Comparison of ENCODE assay signal across 26 cellular contexts in genomic region chr3:111159391-111159790, GRCh38.
DNase-seq lines count a peak whose midpoint lies in the region; ATAC-seq and TF ChIP-seq lines count a peak whose summit lies in the region.
"Had no signal": no experiment of that assay in that cellular context is flagged by ENCODE, and none has a peak within 500 bp of the region (broad histone marks: within the 10 kb centered on the region; RNA-seq: fewer than 3 reads in every experiment).

No MANE protein-coding gene starts in this region.

- H3K4me3 Mint-ChIP-seq in activated naive CD8-positive, alpha-beta T cell treated with anti-CD3 and anti-CD28 coated beads for 36 hours = no peak overlapping the region
- H3K4me3 Mint-ChIP-seq: activated CD4-positive, alpha-beta T cell treated with anti-CD3 and anti-CD28 coated beads, Interleukin-2, amount 10 ng/mL, durations not matched to agents 24 days and 14 days; central memory CD8-positive, alpha-beta T cell; natural killer cell treated with Interleukin-12 subunit alpha and Interleukin-12 subunit beta and Interleukin-15 and Interleukin-18, amount 100 ng/mL, for 72 hours; T-helper 17 cell had no signal

- no peak overlapping the region for H3K56ac ChIP-seq in mesendoderm (ENCODE audit: low read length)

- H3K4me1 ChIP-seq in mammary epithelial cell (ENCODE audit: insufficient read depth, low read length) (no peaks in the 10 kb centered on the region), mesendoderm (ENCODE audit: control insufficient read depth, low read depth, low read length) (no peaks in the 10 kb centered on the region)
- H3K4me1 ChIP-seq: BLaER1 treated with 17β-estradiol and CSF1 and Interleukin-3, amounts not matched to agents 10 nM and 100 nM; stomach had no signal

- 92% methylated on average over 3 of the region's 3 CpGs for WGBS in mammary epithelial cell (ENCODE audit: low coverage, missing lambda C conversion rate)
- 100% methylated on average over 1 of the region's 3 CpGs for WGBS in mesendoderm (ENCODE audit: extremely low coverage, insufficient coverage, low lambda C conversion rate)

- H3K23ac ChIP-seq in mesendoderm (ENCODE audit: low read length) = no peak overlapping the region

- BruUV-seq in mammary epithelial cell (replicated peaks; lab: Mats Ljungman, UMichigan) = no TSS peak

- H3K9me3 ChIP-seq in mammary epithelial cell (replicated peaks; ENCODE audit: insufficient read depth, low read length) = no peaks in the 10 kb centered on the region
- H3K9me3 ChIP-seq: BLaER1 treated with 17β-estradiol and CSF1 and Interleukin-3, amounts not matched to agents 10 nM and 100 nM; stomach had no signal

- no peaks in the 10 kb centered on the region for H3K27me3 ChIP-seq in mammary epithelial cell (ENCODE audit: insufficient read depth, low read length)
- no peaks in the 10 kb centered on the region for H3K27me3 ChIP-seq in mesendoderm (ENCODE audit: insufficient read depth, low read length, poor library complexity)
- H3K27me3 ChIP-seq: BLaER1 treated with 17β-estradiol and CSF1 and Interleukin-3, amounts not matched to agents 10 nM and 100 nM; stomach had no signal

- H3K4me1 Mint-ChIP-seq in activated naive CD8-positive, alpha-beta T cell treated with anti-CD3 and anti-CD28 coated beads for 36 hours = peaks cover 2% of the 10 kb centered on the region
- H3K4me1 Mint-ChIP-seq: activated CD4-positive, alpha-beta T cell treated with anti-CD3 and anti-CD28 coated beads, Interleukin-2, amount 10 ng/mL, durations not matched to agents 24 days and 14 days; central memory CD8-positive, alpha-beta T cell; T-helper 17 cell had no signal

- CTCF ChIA-PET in mammary epithelial cell (lab: Charles Lee; ENCODE audit: low non-redundant PET) = no interaction called here

- H3K9me3 Mint-ChIP-seq in activated naive CD8-positive, alpha-beta T cell treated with anti-CD3 and anti-CD28 coated beads for 36 hours = peaks cover 5% of the 10 kb centered on the region
- H3K9me3 Mint-ChIP-seq: central memory CD8-positive, alpha-beta T cell; natural killer cell treated with Interleukin-12 subunit alpha and Interleukin-12 subunit beta and Interleukin-15 and Interleukin-18, amount 100 ng/mL, for 72 hours had no signal

- no peak overlapping the region for H4K5ac ChIP-seq in mesendoderm (ENCODE audit: low read length)

- ATAC-seq in HG03097 (IDR thresholded peaks at IDR 0.05; ENCODE audit: low FRiP score, unreplicated experiment) = no peak
- ATAC-seq: natural killer cell treated with Interleukin-12 subunit alpha and Interleukin-12 subunit beta and Interleukin-15 and Interleukin-18, amount 100 ng/mL, for 72 hours; T-helper 17 cell had no signal

- no peak overlapping the region for H2AFZ ChIP-seq in mammary epithelial cell (ENCODE audit: low read depth, low read length)

- intact Hi-C loops in mammary epithelial cell (cut with micrococcal nuclease) = no loop called here

- H3K27ac Mint-ChIP-seq in activated naive CD8-positive, alpha-beta T cell treated with anti-CD3 and anti-CD28 coated beads for 36 hours = no peak overlapping the region
- H3K27ac Mint-ChIP-seq: activated CD4-positive, alpha-beta T cell treated with anti-CD3 and anti-CD28 coated beads, Interleukin-2, amount 10 ng/mL, durations not matched to agents 24 days and 14 days; natural killer cell treated with Interleukin-12 subunit alpha and Interleukin-12 subunit beta and Interleukin-15 and Interleukin-18, amount 100 ng/mL, for 72 hours; T-helper 17 cell had no signal

- no peak overlapping the region for H2BK15ac ChIP-seq in mesendoderm (replicated peaks; ENCODE audit: low read depth)

- dilution Hi-C loops in mammary epithelial cell (cut with HindIII; ENCODE audit: low sequenced_read_pairs) = no loop called here

- peaks cover 2% of the 10 kb centered on the region for H3K36me3 Mint-ChIP-seq in activated naive CD8-positive, alpha-beta T cell treated with anti-CD3 and anti-CD28 coated beads for 36 hours
- H3K36me3 Mint-ChIP-seq: natural killer cell treated with Interleukin-12 subunit alpha and Interleukin-12 subunit beta and Interleukin-15 and Interleukin-18, amount 100 ng/mL, for 72 hours had no signal

- H3K79me2 ChIP-seq in mammary epithelial cell (ENCODE audit: insufficient read depth, low read length) (no peaks in the 10 kb centered on the region), mesendoderm (ENCODE audit: control insufficient read depth, insufficient read depth, low read length) (no peaks in the 10 kb centered on the region)

- no peak overlapping the region for H2AK5ac ChIP-seq in mesendoderm (ENCODE audit: low read length)

- H3K4me3 ChIP-seq in mammary epithelial cell (replicated peaks in 1 of 3; ENCODE audit: insufficient read depth in 1 of 3, low read depth in 2 of 3, low read length in 3 of 3) (no peak overlapping the region), mesendoderm (ENCODE audit: low read length) (no peak overlapping the region)
- H3K4me3 ChIP-seq: BLaER1 treated with 17β-estradiol and CSF1 and Interleukin-3, amounts not matched to agents 10 nM and 100 nM; stomach had no signal

- H3K4me2 ChIP-seq in mammary epithelial cell (ENCODE audit: insufficient read depth, low read depth, low read length) = no peak overlapping the region
- no peak overlapping the region for H3K4me2 ChIP-seq in mesendoderm (ENCODE audit: low read length)
- H3K4me2 ChIP-seq: BLaER1 treated with 17β-estradiol and CSF1 and Interleukin-3, amounts not matched to agents 10 nM and 100 nM had no signal

- H3K36me3 ChIP-seq in mammary epithelial cell (ENCODE audit: insufficient read depth, low read length) (no peaks in the 10 kb centered on the region), mesendoderm (ENCODE audit: control insufficient read depth, insufficient read depth, low read length) (no peaks in the 10 kb centered on the region)
- H3K36me3 ChIP-seq: BLaER1 treated with 17β-estradiol and CSF1 and Interleukin-3, amounts not matched to agents 10 nM and 100 nM had no signal

- no peak for TF ChIP-seq CTCF in mammary epithelial cell (conservative IDR thresholded peaks at IDR 0.05 in 1 of 2, IDR thresholded peaks at IDR 0.05 in 1 of 2; ENCODE audit: extremely low read depth in 1 of 2, insufficient read depth in 1 of 2, low read depth in 1 of 2, low read length in 2 of 2)

- in situ Hi-C loops in mammary epithelial cell (cut with MboI; ENCODE audit: low sequenced_read_pairs in 2 of 2) = no loop called here

- no peak overlapping the region for H3K18ac ChIP-seq in mesendoderm (ENCODE audit: low read length)

- H4K20me1 ChIP-seq in mammary epithelial cell (ENCODE audit: insufficient read depth, low read length) = no peaks in the 10 kb centered on the region
- H4K20me1 ChIP-seq: BLaER1 treated with 17β-estradiol and CSF1 and Interleukin-3, amounts not matched to agents 10 nM and 100 nM had no signal

- H3K9ac ChIP-seq in mammary epithelial cell (ENCODE audit: insufficient read depth, low read length) = no peak overlapping the region
- H3K9ac ChIP-seq in mesendoderm (ENCODE audit: low read length) = no peak overlapping the region
- H3K9ac ChIP-seq: BLaER1 treated with 17β-estradiol and CSF1 and Interleukin-3, amounts not matched to agents 10 nM and 100 nM had no signal

- H3K27me3 Mint-ChIP-seq in activated naive CD8-positive, alpha-beta T cell treated with anti-CD3 and anti-CD28 coated beads for 36 hours = no peaks in the 10 kb centered on the region
- H3K27me3 Mint-ChIP-seq: central memory CD8-positive, alpha-beta T cell; natural killer cell treated with Interleukin-12 subunit alpha and Interleukin-12 subunit beta and Interleukin-15 and Interleukin-18, amount 100 ng/mL, for 72 hours; T-helper 17 cell had no signal

- H3K27ac ChIP-seq in mammary epithelial cell (ENCODE audit: insufficient read depth, low read depth, low read length) (no peak overlapping the region), mesendoderm (ENCODE audit: low read depth, low read length) (no peak overlapping the region)
- H3K27ac ChIP-seq: BLaER1 treated with 17β-estradiol and CSF1 and Interleukin-3, amounts not matched to agents 10 nM and 100 nM; RWPE1; stomach had no signal

- H2BK5ac ChIP-seq in mesendoderm (ENCODE audit: low read length) = no peak overlapping the region

- DNase-seq in Daoy (ENCODE audit: low read depth) = peak; percentile 4
- peak; percentile 31 for DNase-seq in HT1080 (ENCODE audit: low read depth)
- DNase-seq in mammary epithelial cell = peak; percentile 28
- peak; percentile 27 for DNase-seq in mesendoderm
- DNase-seq in activated naive CD8-positive, alpha-beta T cell treated with anti-CD3 and anti-CD28 coated beads for 36 hours = no peak
- no peak for DNase-seq in middle frontal gyrus (ENCODE audit: extremely low spot score, low spot score)
- DNase-seq: activated CD4-positive, alpha-beta T cell treated with anti-CD3 and anti-CD28 coated beads, Interleukin-2, amount 10 ng/mL, durations not matched to agents 24 days and 14 days; activated naive CD4-positive, alpha-beta T cell treated with Interleukin-2 at 50 U/mL for 16 hours; amygdala; COR-L47; DMS79; HCEC 1CT; KG1; midbrain; NCI-H1436; NCI-H446; small intestine; stimulated activated CD4-positive, alpha-beta T cell treated with anti-CD3 and anti-CD28 coated beads, Interleukin-1b, Interleukin-23, amount 100 ng/mL, for 48 hours; stimulated activated CD8-positive, alpha-beta memory T cell treated with anti-CD3 and anti-CD28 coated beads, Interleukin-4, amount 100 ng/mL, for 48 hours; stomach; T-helper 17 cell had no signal

- no peak overlapping the region for H4K8ac ChIP-seq in mesendoderm (ENCODE audit: low read depth, low read length)

- no peaks in the 10 kb centered on the region for H3K79me1 ChIP-seq in mesendoderm (ENCODE audit: low read length)

- no peak overlapping the region for H2BK120ac ChIP-seq in mesendoderm (ENCODE audit: low read depth, low read length)

- H3K4ac ChIP-seq in mesendoderm (ENCODE audit: low read depth, low read length) = no peak overlapping the region

Comparison
In these comparisons a context has a peak if more than half of its experiments do, and no peak if none do; other contexts are left out.
1. DNase-seq: peak in Daoy (single experiment), HT1080 (single experiment), mammary epithelial cell (single experiment) and mesendoderm (single experiment); none in activated naive CD8-positive, alpha-beta T cell treated with anti-CD3 and anti-CD28 coated beads for 36 hours (single experiment) and middle frontal gyrus (single experiment).